In the genomic region with DNA sequence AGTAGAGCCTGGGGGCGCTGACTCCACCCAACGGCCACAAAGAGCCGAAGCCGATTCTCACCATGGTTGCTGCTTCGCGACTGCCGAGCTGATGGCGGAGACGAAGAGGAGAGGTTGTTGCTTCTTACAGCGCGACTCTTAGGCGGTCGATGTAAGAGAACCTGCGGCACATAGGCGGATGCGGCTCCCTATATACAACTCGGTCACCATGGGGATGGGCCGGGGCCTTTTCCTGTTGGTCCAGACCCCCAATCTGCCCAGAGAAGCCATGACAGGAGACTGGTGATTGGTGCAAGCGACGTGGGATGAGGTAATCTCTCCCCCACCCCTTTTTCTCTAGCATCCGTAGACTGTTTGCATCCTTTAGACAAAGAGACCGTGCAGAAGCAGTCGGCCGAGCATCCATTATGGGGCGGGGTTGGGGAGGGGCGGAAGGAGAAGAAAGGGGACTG, we compare ENCODE assay signal across 8 cellular contexts. TPM values are rescaled to one million over a fixed set of nuclear protein-coding genes. Genes with fewer than 3 reads are reported as not detected.
A peak's percentile ranks its signal among the peaks of the same experiment; 100 is the strongest.
DNase-seq lines count a peak whose midpoint lies in the region; TF ChIP-seq lines count a peak whose summit lies in the region.

TUBA1A (minus strand) TSS at position 165 of the 452 bp plus-strand sequence; CDS start at position 64, 101 bp downstream.

- peaks cover 14% of the 10 kb centered on the region for H3K36me3 ChIP-seq in endodermal cell (ENCODE audit: control insufficient read depth, insufficient read depth, low read length)

- TF ChIP-seq CTCF in GM20000 (IDR thresholded peaks at IDR 0.05; ENCODE audit: extremely low read depth, missing control alignments) (no peak), endodermal cell (conservative IDR thresholded peaks at IDR 0.05) (no peak)

- DNase-seq in CMK (ENCODE audit: low read depth) (peak; percentile 56), GM20000 (ENCODE audit: low spot score) (peak; percentile 93), HT-29 (ENCODE audit: low spot score) (peak; percentile 61), NOMO-1 (lab: John Stamatoyannopoulos, UW; ENCODE audit: unreplicated experiment in 2 of 2) (peak; percentile 93 to 94), endodermal cell (peak; percentile 100), mesenteric fat pad (ENCODE audit: low spot score) (peak; percentile 93)
- peak; percentile 95 for DNase-seq in activated CD8-positive, alpha-beta memory T cell treated with anti-CD3 and anti-CD28 coated beads, Interleukin-2, amount 50 U/mL, for 1 hour (ENCODE audit: extremely low read depth)
- peak; percentile 69 to 82 for DNase-seq in stimulated activated CD8-positive, alpha-beta memory T cell treated with anti-CD3 and anti-CD28 coated beads, Interleukin-15, amount 100 ng/mL, for 4 hours (ENCODE audit: low read depth in 2 of 2)

- H3K9me3 Mint-ChIP-seq in endodermal cell = no peaks in the 10 kb centered on the region

- peak within 1 kb of the TSS; percentile 92 for H3K9ac ChIP-seq in endodermal cell (ENCODE audit: extremely low read depth, low read length, poor library complexity, severe bottlenecking)

- peak within 1 kb of the TSS; percentile 88 for H3K4me3 Mint-ChIP-seq in endodermal cell

- no peaks in the 10 kb centered on the region for H3K27me3 ChIP-seq in endodermal cell (ENCODE audit: control insufficient read depth, insufficient read depth, low read length, poor library complexity, severe bottlenecking)

- H3K27ac Mint-ChIP-seq in endodermal cell = peak within 1 kb of the TSS; percentile 97

- peak within 1 kb of the TSS; percentile 93 for H3K4me3 ChIP-seq in endodermal cell (ENCODE audit: low read length)

- H3K27me3 Mint-ChIP-seq in endodermal cell (ENCODE audit: insufficient read depth) = peaks cover 6% of the 10 kb centered on the region

- peaks cover 4% of the 10 kb centered on the region for H3K4me1 ChIP-seq in endodermal cell (ENCODE audit: control insufficient read depth, insufficient read depth, low read length)

- no peaks in the 10 kb centered on the region for H3K4me1 Mint-ChIP-seq in endodermal cell

- WGBS in endodermal cell (ENCODE audit: insufficient coverage in 1 of 2, insufficient read length in 1 of 2), 2 experiments = 0% methylated on average over 2 to 24 of the region's 26 CpGs

- H3K27ac ChIP-seq in endodermal cell (ENCODE audit: low read depth, low read length) = peak within 1 kb of the TSS; percentile 99

- H3K36me3 Mint-ChIP-seq in endodermal cell (ENCODE audit: low read depth) = peaks cover 21% of the 10 kb centered on the region

- H3K9me3 ChIP-seq in endodermal cell (ENCODE audit: control insufficient read depth, low read length) = no peaks in the 10 kb centered on the region

RNA-seq across cellular contexts. Expression of gene TUBA1A, which starts in this region (rescaled TPM):
- total RNA-seq in HT-29 (2014; rRNA removed; shearing (Covaris generic)) = 6.1 and 7.3 TPM in 2 replicates
- total RNA-seq in endodermal cell = 100 to 1,000 TPM; 166 to 298 TPM
- polyA plus RNA-seq in endodermal cell (2013, experiment 1 of 2) = 3,131 TPM
- polyA plus RNA-seq in endodermal cell (2013, experiment 2 of 2) = 3,053 TPM
- 121 TPM for total RNA-seq in mesenteric fat pad

Comparison
In these comparisons a context has a peak if more than half of its experiments do, and no peak if none do; other contexts are left out.
1. Peak in every context shown above with its lines: DNase-seq, H3K4me3 ChIP-seq and H3K27ac ChIP-seq.
2. RNA of gene TUBA1A (total RNA-seq): 166 to 298 TPM in endodermal cell and 121 TPM in mesenteric fat pad (single experiment); 6.1 to 7.3 TPM in HT-29; every median in the first group is over 10 times any median in the second.